21 cellular contexts compared by ENCODE assay signal in the genomic region with DNA sequence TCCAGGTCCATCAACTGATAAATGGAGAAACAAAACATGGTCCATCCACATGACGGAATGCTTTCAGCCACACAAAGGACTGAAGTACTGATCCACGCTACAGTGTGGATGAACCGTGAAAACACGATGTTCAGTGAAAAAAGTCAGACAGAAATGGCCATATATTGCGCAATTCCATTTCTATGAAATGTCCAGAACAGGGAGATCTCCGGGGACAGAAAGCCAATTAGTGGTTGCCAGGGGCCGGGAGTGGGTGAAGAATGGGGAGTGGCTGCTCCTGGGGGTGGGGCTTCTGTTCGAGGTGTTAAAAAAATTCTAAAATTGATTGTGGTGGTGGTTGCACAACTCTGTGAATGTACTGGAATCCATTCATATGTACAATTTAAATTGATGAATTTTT.
DNase-seq lines count a peak whose midpoint lies in the region; ATAC-seq, FAIRE-seq and TF ChIP-seq lines count a peak whose summit lies in the region.
"Had no signal": no experiment of that assay in that cellular context is flagged by ENCODE, and none has a peak within 500 bp of the region (broad histone marks: within the 10 kb centered on the region; RNA-seq: fewer than 3 reads in every experiment).

No MANE protein-coding gene starts in this region.

- no peaks in the 10 kb centered on the region for H3K36me3 ChIP-seq in skeletal muscle satellite cell (ENCODE audit: insufficient read depth, low read length)
- H3K36me3 ChIP-seq: cardiac muscle cell, esophagus squamous epithelium, ovary had no signal

- no peak for TF ChIP-seq CTCF in choroid plexus epithelial cell (conservative IDR thresholded peaks at IDR 0.05; ENCODE audit: low read depth, low read length)

- peak; percentile 28 for FAIRE-seq in HTR-8/SVneo (lab: Jason Lieb, UNC)
- FAIRE-seq: D721Med, GM19239, RCC 7860 had no signal

- DNase-seq in HTR-8/SVneo (ENCODE audit: insufficient read length, low spot score): no peak
- DNase-seq in NOMO-1 (lab: John Stamatoyannopoulos, UW; ENCODE audit: unreplicated experiment in 2 of 2): peak; percentile 13 to 23
- DNase-seq in choroid plexus epithelial cell (ENCODE audit: low read depth): peak; percentile 31
- no peak for DNase-seq in OCI-M2 (lab: John Stamatoyannopoulos, UW; ENCODE audit: unreplicated experiment)
- DNase-seq: activated naive CD4-positive, alpha-beta T cell treated with Interleukin-2 at 50 U/mL for 16 hours; activated T-cell treated with anti-CD3 and anti-CD28 coated beads, Interleukin-2, amount 50 U/mL, for 24 hours; CD4-positive, CD25-positive, alpha-beta regulatory T cell; esophagus squamous epithelium; islet precursor cell; NCI-H1436; NCI-H2107; nephron progenitor cell; ovary; stimulated activated CD4-positive, alpha-beta T cell treated with anti-CD3 and anti-CD28 coated beads, Interleukin-15, amount 100 ng/mL, for 24 hours had no signal

- H3K27me3 ChIP-seq in skeletal muscle satellite cell (ENCODE audit: control insufficient read depth, insufficient read depth, low read length): no peaks in the 10 kb centered on the region
- H3K27me3 ChIP-seq: cardiac muscle cell, esophagus squamous epithelium, ovary had no signal

- no peaks in the 10 kb centered on the region for H3K9me3 ChIP-seq in skeletal muscle satellite cell (replicated peaks; ENCODE audit: low read length)
- H3K9me3 ChIP-seq: esophagus squamous epithelium, ovary had no signal

- H3K4me1 ChIP-seq in skeletal muscle satellite cell (ENCODE audit: control insufficient read depth, insufficient read depth, low read length): peaks cover 19% of the 10 kb centered on the region
- H3K4me1 ChIP-seq: esophagus squamous epithelium had no signal

- H3K4me2 ChIP-seq in skeletal muscle satellite cell (ENCODE audit: low read length): peak overlapping the region; percentile 4

- H3K4me3 ChIP-seq in choroid plexus epithelial cell (ENCODE audit: low read depth, low read length) (no peak overlapping the region), skeletal muscle satellite cell (ENCODE audit: low read length) (no peak overlapping the region)
- H3K4me3 ChIP-seq: cardiac muscle cell, esophagus squamous epithelium, ovary had no signal

- peak overlapping the region; percentile 12 for H3K9ac ChIP-seq in skeletal muscle satellite cell (ENCODE audit: low read depth, low read length)

- ATAC-seq in GM21825 (IDR thresholded peaks at IDR 0.05; ENCODE audit: unreplicated experiment): no peak
- no peak for ATAC-seq in HG03354 (IDR thresholded peaks at IDR 0.05; ENCODE audit: poor library complexity, severe bottlenecking, unreplicated experiment)

Comparison
In these comparisons a context has a peak if more than half of its experiments do, and no peak if none do; other contexts are left out.
1. DNase-seq: peak in NOMO-1 (2 of 2) and choroid plexus epithelial cell (single experiment); none in HTR-8/SVneo (single experiment) and OCI-M2 (single experiment).